32 cellular contexts compared by ENCODE assay signal in the genomic region with DNA sequence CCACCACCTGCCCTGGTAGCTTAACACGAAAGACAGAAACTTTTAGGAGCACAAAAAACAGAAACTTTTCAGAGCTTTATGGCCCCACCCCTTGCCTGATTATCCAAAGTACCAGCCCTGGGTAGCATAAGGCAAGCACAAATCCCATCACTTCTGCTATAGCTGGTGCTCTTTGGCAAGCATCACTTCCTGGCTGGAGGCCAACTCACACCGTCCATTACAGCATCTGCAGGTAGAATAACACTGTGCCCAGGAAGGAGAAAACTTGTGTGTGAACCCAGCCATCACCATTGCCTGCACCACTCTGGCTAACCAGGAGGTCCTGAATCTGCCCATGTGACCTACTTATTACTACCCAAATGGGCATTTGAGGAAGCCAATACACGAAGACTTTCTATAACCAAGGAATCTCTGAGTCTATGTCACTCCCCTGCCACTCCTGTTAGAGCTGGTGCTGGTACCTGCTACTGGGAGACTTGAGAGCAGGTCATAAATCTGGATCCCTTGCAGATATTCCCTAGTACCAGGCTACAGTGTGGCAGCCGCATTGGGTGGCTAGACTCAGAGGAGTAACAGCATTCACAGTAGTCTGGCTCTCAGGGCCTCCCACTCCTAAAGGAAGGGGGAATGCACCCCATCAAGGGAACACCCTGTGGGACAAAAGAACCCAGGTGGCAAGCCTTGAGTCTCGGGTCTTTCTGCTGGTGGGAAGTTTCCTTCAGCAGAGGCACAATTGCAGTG.
DNase-seq lines count a peak whose midpoint lies in the region; ATAC-seq, FAIRE-seq and TF ChIP-seq lines count a peak whose summit lies in the region.
"Had no signal": no experiment of that assay in that cellular context is flagged by ENCODE, and none has a peak within 500 bp of the region (broad histone marks: within the 10 kb centered on the region; RNA-seq: fewer than 3 reads in every experiment).

No MANE protein-coding gene starts in this region.

- no peaks in the 10 kb centered on the region for H3K9me1 ChIP-seq in K562 (ENCODE audit: control insufficient read depth, insufficient read depth, low read length)

- H2AFZ ChIP-seq in K562 (ENCODE audit: low read depth, low read length), result no peak overlapping the region

- POLR2A ChIA-PET in K562 (lab: Yijun Ruan, JAX), result interaction anchor here (1.4 kb wide), 1 partner anchor 11 kb away, joined by 4 read pairs; no protein-coding TSS in a partner anchor

- no peak overlapping the region for H3K9ac ChIP-seq in K562 (ENCODE audit: insufficient read depth in 1 of 2, low read depth in 2 of 2, low read length in 2 of 2)

- no peak overlapping the region for H3K27ac ChIP-seq in K562 (ENCODE audit: extremely low read depth, low read depth, low read length)
- H3K27ac ChIP-seq: esophagus muscularis mucosa, foreskin keratinocyte, neutrophil, uterus had no signal

- no peaks in the 10 kb centered on the region for H3K9me3 ChIP-seq in K562 (replicated peaks; ENCODE audit: control insufficient read depth, insufficient read depth, low read depth, low read length)
- H3K9me3 ChIP-seq: esophagus muscularis mucosa, neutrophil, uterus had no signal

- TF ChIP-seq POLR2A in K562 (conservative IDR thresholded peaks at IDR 0.05), result no peak

- CTCF ChIA-PET in K562 (lab: Yijun Ruan, JAX; ENCODE audit: low intra/inter-chr PET ratio), result no interaction called here

- FAIRE-seq in K562 (lab: Jason Lieb, UNC), result no peak
- FAIRE-seq: astrocyte had no signal

- DNase-seq in NCI-H82 (lab: John Stamatoyannopoulos, UW) (peak; percentile 59), NCI-H82 treated with DMSO at 0.1 percent for 48 hours (lab: John Stamatoyannopoulos, UW; ENCODE audit: unreplicated experiment) (no peak), NCI-H1105 treated with DMSO at 0.1 percent for 48 hours (lab: John Stamatoyannopoulos, UW) (peak; percentile 22), K562 (ENCODE audit: extremely low read depth in 1 of 4, low spot score in 3 of 4) (no peak), retina (no peak)
- DNase-seq in stimulated activated naive B cell treated with anti-CD40 and anti-IgM and Interleukin-4, amounts not matched to agents 10 μg/mL and 1 μg/mL and 100 μg/mL, for 72 hours, result no peak
- no peak for DNase-seq in activated naive CD8-positive, alpha-beta T cell treated with anti-CD3 and anti-CD28 coated beads, Interleukin-2, amount 50 U/mL, for 24 hours
- DNase-seq in activated T-cell treated with anti-CD3 and anti-CD28 coated beads, Interleukin-2, amount 50 U/mL, for 4 hours, result no peak
- DNase-seq: activated CD4-positive, alpha-beta T cell treated with anti-CD3 and anti-CD28 coated beads for 4 hours; activated CD8-positive, alpha-beta memory T cell treated with anti-CD3 and anti-CD28 coated beads for 24 hours; activated gamma-delta T cell; activated naive CD8-positive, alpha-beta T cell treated with anti-CD3 and anti-CD28 coated beads, Interleukin-2, amount 10 ng/mL, durations not matched to agents 7 days and 5 days; C1 segment of cervical spinal cord; central memory CD4-positive, alpha-beta T cell; NCI-H1048; NCI-H2029; NCI-H526; PC-3; stimulated activated CD4-positive, alpha-beta T cell treated with anti-CD3 and anti-CD28 coated beads, Interleukin-12 subunit alpha, Interleukin-12 subunit beta, amount 100 ng/mL, for 4 hours; stimulated activated CD4-positive, alpha-beta T cell treated with anti-CD3 and anti-CD28 coated beads, Interleukin-4, amount 100 ng/mL, for 1 hour; stimulated activated naive CD4-positive, alpha-beta T cell; uterus had no signal

- H3K4me1 ChIP-seq in K562 (replicated peaks in 1 of 2; ENCODE audit: control insufficient read depth in 2 of 2, insufficient read depth in 2 of 2, low read length in 2 of 2), result no peaks in the 10 kb centered on the region
- H3K4me1 ChIP-seq: esophagus muscularis mucosa, foreskin keratinocyte, uterus had no signal

- no peak for TF ChIP-seq RAD21 in K562 (CRISPR knock-in tag; conservative IDR thresholded peaks at IDR 0.05 in 1 of 2, IDR thresholded peaks at IDR 0.05 in 1 of 2)

- no peaks in the 10 kb centered on the region; a peak in 1 of 5 replicates for H3K27me3 ChIP-seq in K562 (ENCODE audit: control insufficient read depth in 2 of 2, insufficient read depth in 2 of 2, low read length in 2 of 2)
- H3K27me3 ChIP-seq: esophagus muscularis mucosa, foreskin keratinocyte, neutrophil, uterus had no signal

- no peaks in the 10 kb centered on the region for H3K79me2 ChIP-seq in K562 (ENCODE audit: control insufficient read depth, insufficient read depth, low read length)

- TF ChIP-seq EP300 in K562 (IDR thresholded peaks at IDR 0.05; ENCODE audit: low read length), result no peak

- TF ChIP-seq CTCF in K562 (IDR thresholded peaks at IDR 0.05 in 2 of 3, conservative IDR thresholded peaks at IDR 0.05 in 1 of 3; ENCODE audit: insufficient read depth in 2 of 3, low read depth in 1 of 3, low read length in 3 of 3), result no peak

- intact Hi-C loops in K562 (cut with micrococcal nuclease), result no loop called here

- no TSS peak for BruUV-seq in K562 (replicated peaks; lab: Mats Ljungman, UMichigan)

- no peak overlapping the region for H3K4me3 ChIP-seq in K562
- H3K4me3 ChIP-seq: esophagus muscularis mucosa, lung, uterus had no signal

- H3K36me3 ChIP-seq in K562 (ENCODE audit: control insufficient read depth, insufficient read depth, low read length), result no peaks in the 10 kb centered on the region
- H3K36me3 ChIP-seq: esophagus muscularis mucosa, neutrophil, uterus had no signal

- no peak overlapping the region for H3K4me3 Mint-ChIP-seq in stimulated activated naive B cell treated with anti-CD40 and anti-IgM and Interleukin-4, amounts not matched to agents 10 μg/mL and 1 μg/mL and 100 μg/mL, for 72 hours
- no peak overlapping the region for H3K4me3 Mint-ChIP-seq in activated naive CD8-positive, alpha-beta T cell treated with anti-CD3 and anti-CD28 coated beads, Interleukin-2, amount 50 U/mL, for 24 hours
- no peak overlapping the region for H3K4me3 Mint-ChIP-seq in activated T-cell treated with anti-CD3 and anti-CD28 coated beads, Interleukin-2, amount 50 U/mL, for 4 hours
- H3K4me3 Mint-ChIP-seq: activated naive CD8-positive, alpha-beta T cell treated with anti-CD3 and anti-CD28 coated beads, Interleukin-2, amount 10 ng/mL, durations not matched to agents 7 days and 5 days; dendritic cell treated with granulocyte-macrophage colony-stimulating factor and Interleukin-4, amounts not matched to agents 40 ng/mL and 50 ng/mL, for 4 days; T-helper 2 cell treated with Interferon-gamma antibody and Interleukin-4, amounts not matched to agents 5 μg/mL and 100 μg/mL, for 36 hours had no signal

- in situ Hi-C loops in K562 (cut with MboI), result no loop called here

- no peaks in the 10 kb centered on the region for H3K9me3 Mint-ChIP-seq in stimulated activated naive B cell treated with anti-CD40 and anti-IgM and Interleukin-4, amounts not matched to agents 10 μg/mL and 1 μg/mL and 100 μg/mL, for 72 hours
- no peaks in the 10 kb centered on the region for H3K9me3 Mint-ChIP-seq in activated naive CD8-positive, alpha-beta T cell treated with anti-CD3 and anti-CD28 coated beads, Interleukin-2, amount 50 U/mL, for 24 hours
- peaks cover 4% of the 10 kb centered on the region for H3K9me3 Mint-ChIP-seq in activated T-cell treated with anti-CD3 and anti-CD28 coated beads, Interleukin-2, amount 50 U/mL, for 4 hours
- H3K9me3 Mint-ChIP-seq: dendritic cell treated with granulocyte-macrophage colony-stimulating factor and Interleukin-4, amounts not matched to agents 40 ng/mL and 50 ng/mL, for 4 days had no signal

- peak overlapping the region; percentile 83 for H3K27ac Mint-ChIP-seq in stimulated activated naive B cell treated with anti-CD40 and anti-IgM and Interleukin-4, amounts not matched to agents 10 μg/mL and 1 μg/mL and 100 μg/mL, for 72 hours
- no peak overlapping the region for H3K27ac Mint-ChIP-seq in activated naive CD8-positive, alpha-beta T cell treated with anti-CD3 and anti-CD28 coated beads, Interleukin-2, amount 50 U/mL, for 24 hours
- H3K27ac Mint-ChIP-seq: dendritic cell treated with granulocyte-macrophage colony-stimulating factor and Interleukin-4, amounts not matched to agents 40 ng/mL and 50 ng/mL, for 4 days; progenitor cell of endocrine pancreas; T-helper 2 cell treated with Interferon-gamma antibody and Interleukin-4, amounts not matched to agents 5 μg/mL and 100 μg/mL, for 36 hours had no signal

- 2% methylated on average over 5 of the region's 5 CpGs for WGBS in K562 (ENCODE audit: insufficient coverage, low coverage, missing lambda C conversion rate)

- H4K20me1 ChIP-seq in K562 (replicated peaks; ENCODE audit: control insufficient read depth, insufficient read depth, low read length), result no peaks in the 10 kb centered on the region

- no peak for ATAC-seq in K562
- peak; percentile 33 to 38 for ATAC-seq in stimulated activated naive B cell treated with anti-CD40 and anti-IgM and Interleukin-4, amounts not matched to agents 10 μg/mL and 1 μg/mL and 100 μg/mL, for 72 hours (replicated peaks)
- no peak for ATAC-seq in activated naive CD8-positive, alpha-beta T cell treated with anti-CD3 and anti-CD28 coated beads, Interleukin-2, amount 50 U/mL, for 24 hours
- no peak for ATAC-seq in activated T-cell treated with anti-CD3 and anti-CD28 coated beads, Interleukin-2, amount 50 U/mL, for 4 hours
- ATAC-seq: PC-3, Right ventricle myocardium inferior, sciatic nerve had no signal

- H3K4me1 Mint-ChIP-seq in stimulated activated naive B cell treated with anti-CD40 and anti-IgM and Interleukin-4, amounts not matched to agents 10 μg/mL and 1 μg/mL and 100 μg/mL, for 72 hours, result peaks cover 48 to 70% of the 10 kb centered on the region in 2 donors
- peaks cover 31% of the 10 kb centered on the region for H3K4me1 Mint-ChIP-seq in activated naive CD8-positive, alpha-beta T cell treated with anti-CD3 and anti-CD28 coated beads, Interleukin-2, amount 50 U/mL, for 24 hours
- peaks cover 15% of the 10 kb centered on the region for H3K4me1 Mint-ChIP-seq in activated T-cell treated with anti-CD3 and anti-CD28 coated beads, Interleukin-2, amount 50 U/mL, for 4 hours (ENCODE audit: low read depth)

- no peaks in the 10 kb centered on the region for H3K27me3 Mint-ChIP-seq in stimulated activated naive B cell treated with anti-CD40 and anti-IgM and Interleukin-4, amounts not matched to agents 10 μg/mL and 1 μg/mL and 100 μg/mL, for 72 hours
- H3K27me3 Mint-ChIP-seq in activated naive CD8-positive, alpha-beta T cell treated with anti-CD3 and anti-CD28 coated beads, Interleukin-2, amount 50 U/mL, for 24 hours, result no peaks in the 10 kb centered on the region
- H3K27me3 Mint-ChIP-seq in activated T-cell treated with anti-CD3 and anti-CD28 coated beads, Interleukin-2, amount 50 U/mL, for 4 hours (ENCODE audit: low read depth), result no peaks in the 10 kb centered on the region
- H3K27me3 Mint-ChIP-seq: activated naive CD8-positive, alpha-beta T cell treated with anti-CD3 and anti-CD28 coated beads, Interleukin-2, amount 10 ng/mL, durations not matched to agents 7 days and 5 days; dendritic cell treated with granulocyte-macrophage colony-stimulating factor and Interleukin-4, amounts not matched to agents 40 ng/mL and 50 ng/mL, for 4 days; progenitor cell of endocrine pancreas had no signal

- H3K4me2 ChIP-seq in K562 (ENCODE audit: insufficient read depth, low read length), result no peak overlapping the region

- peaks cover 0 to 1% of the 10 kb centered on the region in 2 donors for H3K36me3 Mint-ChIP-seq in stimulated activated naive B cell treated with anti-CD40 and anti-IgM and Interleukin-4, amounts not matched to agents 10 μg/mL and 1 μg/mL and 100 μg/mL, for 72 hours
- H3K36me3 Mint-ChIP-seq in activated naive CD8-positive, alpha-beta T cell treated with anti-CD3 and anti-CD28 coated beads, Interleukin-2, amount 50 U/mL, for 24 hours (ENCODE audit: low read depth), result peaks cover 2% of the 10 kb centered on the region
- H3K36me3 Mint-ChIP-seq in activated T-cell treated with anti-CD3 and anti-CD28 coated beads, Interleukin-2, amount 50 U/mL, for 4 hours (ENCODE audit: insufficient read depth), result no peaks in the 10 kb centered on the region

Comparison
In these comparisons a context has a peak if more than half of its experiments do, and no peak if none do; other contexts are left out.
1. DNase-seq: peak in NCI-H82 (single experiment) and NCI-H1105 treated with DMSO at 0.1 percent for 48 hours (single experiment); none in NCI-H82 treated with DMSO at 0.1 percent for 48 hours (single experiment), K562 (0 of 4), stimulated activated naive B cell treated with anti-CD40 and anti-IgM and Interleukin-4, amounts not matched to agents 10 μg/mL and 1 μg/mL and 100 μg/mL, for 72 hours (single experiment), activated naive CD8-positive, alpha-beta T cell treated with anti-CD3 and anti-CD28 coated beads, Interleukin-2, amount 50 U/mL, for 24 hours (single experiment), activated T-cell treated with anti-CD3 and anti-CD28 coated beads, Interleukin-2, amount 50 U/mL, for 4 hours (single experiment) and retina (single experiment).
2. ATAC-seq: peak in stimulated activated naive B cell treated with anti-CD40 and anti-IgM and Interleukin-4, amounts not matched to agents 10 μg/mL and 1 μg/mL and 100 μg/mL, for 72 hours (2 of 2); none in K562 (single experiment), activated naive CD8-positive, alpha-beta T cell treated with anti-CD3 and anti-CD28 coated beads, Interleukin-2, amount 50 U/mL, for 24 hours (single experiment) and activated T-cell treated with anti-CD3 and anti-CD28 coated beads, Interleukin-2, amount 50 U/mL, for 4 hours (0 of 2).